Comparison of ENCODE assay signal across 8 cellular contexts in the genomic region with DNA sequence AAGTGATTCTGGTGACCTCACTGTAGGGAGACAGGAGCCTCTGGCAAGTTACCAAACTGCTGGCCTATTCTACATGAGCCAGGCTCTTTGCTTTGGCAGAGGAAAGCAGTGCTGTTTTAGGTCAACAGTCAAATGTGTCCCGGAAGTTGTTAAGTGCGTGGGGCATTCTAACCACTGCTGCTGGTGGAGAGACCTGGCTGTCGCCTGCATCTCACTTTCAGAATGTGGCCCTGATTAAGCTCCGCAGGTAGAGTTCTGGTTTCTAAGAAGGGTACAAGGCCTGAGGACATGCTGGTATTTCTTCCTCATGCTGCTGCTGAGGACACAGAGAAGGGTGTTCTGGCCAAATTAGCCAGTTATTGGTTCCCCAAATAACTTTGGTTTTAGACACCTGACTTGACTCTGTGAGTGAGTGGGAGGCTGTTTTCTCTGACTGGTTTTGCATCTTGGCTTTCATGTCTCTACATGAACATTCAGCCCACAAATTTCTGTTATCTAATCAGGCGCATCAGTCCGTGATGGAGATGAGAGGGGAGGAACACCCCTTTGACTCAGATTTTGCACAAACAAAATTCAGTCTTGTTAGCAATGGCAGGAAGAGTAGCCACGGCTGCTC.
DNase-seq lines count a peak whose midpoint lies in the region; ATAC-seq and TF ChIP-seq lines count a peak whose summit lies in the region.

No MANE protein-coding gene starts in this region.

- no peaks in the 10 kb centered on the region for H3K27me3 Mint-ChIP-seq in CD4-positive, alpha-beta T cell

- H3K4me3 Mint-ChIP-seq in CD4-positive, alpha-beta T cell, result peak overlapping the region; percentile 52

- intact Hi-C loops in CD4-positive, alpha-beta T cell (cut with DNase I, micrococcal nuclease), result loop anchor here in 1 of 2 experiments (2.0 kb wide), 1 partner anchor 157 kb away; no protein-coding TSS in a partner anchor
- intact Hi-C loops in thyroid gland (cut with DNase I), result no loop called here

- no peak for TF ChIP-seq EP300 in SK-N-SH (IDR thresholded peaks at IDR 0.05; ENCODE audit: borderline replicate concordance in 1 of 2, low read depth in 1 of 2, low read length in 1 of 2)

- H3K27ac Mint-ChIP-seq in CD4-positive, alpha-beta T cell, result peak overlapping the region; percentile 73

- ATAC-seq in CD4-positive, alpha-beta T cell (ENCODE audit: poor library complexity), result peak; percentile 61
- peak; percentile 83 for ATAC-seq in GM19025 (IDR thresholded peaks at IDR 0.05; ENCODE audit: low read depth, unreplicated experiment)
- ATAC-seq in HG03135 (IDR thresholded peaks at IDR 0.05; ENCODE audit: unreplicated experiment), result peak; percentile 90

- H3K9ac ChIP-seq in SK-N-SH, result no peak overlapping the region

- peak in 2 of 10 experiments; percentile 4 to 7 for DNase-seq in CD4-positive, alpha-beta T cell
- no peak for DNase-seq in SK-N-SH
- peak; percentile 67 for DNase-seq in right atrium auricular region (ENCODE audit: low spot score)
- peak; percentile 75 for DNase-seq in thyroid gland
- no peak for DNase-seq in A172 (ENCODE audit: low spot score)
- no peak for DNase-seq in NOMO-1 treated with dmso at 0.1 percent for 144 hours (lab: John Stamatoyannopoulos, UW; ENCODE audit: unreplicated experiment)

- H2AFZ ChIP-seq in SK-N-SH (ENCODE audit: low read depth), result no peak overlapping the region

- no peak for TF ChIP-seq POLR2A in thyroid gland (IDR thresholded peaks at IDR 0.05)

- H3K27ac ChIP-seq in CD4-positive, alpha-beta T cell (ENCODE audit: low read depth, low read length), result no peak overlapping the region
- H3K27ac ChIP-seq in SK-N-SH (ENCODE audit: low read depth in 2 of 2, low read length in 1 of 2), result no peak overlapping the region
- H3K27ac ChIP-seq in right atrium auricular region, result peak overlapping the region in 1 of 2 donors; percentile 18
- no peak overlapping the region for H3K27ac ChIP-seq in thyroid gland

- CTCF ChIA-PET in CD4-positive, alpha-beta T cell (lab: Charles Lee), result no interaction called here
- CTCF ChIA-PET in SK-N-SH (lab: Yijun Ruan, JAX), result no interaction called here

- no peak overlapping the region for H3K4me3 ChIP-seq in SK-N-SH (ENCODE audit: low read depth in 2 of 2, low read length in 1 of 2)
- H3K4me3 ChIP-seq in right atrium auricular region, result no peak overlapping the region
- no peak overlapping the region for H3K4me3 ChIP-seq in thyroid gland (replicated peaks in 1 of 3)

- H3K36me3 ChIP-seq in SK-N-SH (replicated peaks in 1 of 2; ENCODE audit: control insufficient read depth in 1 of 2, insufficient read depth in 2 of 2, low read length in 1 of 2) (no peaks in the 10 kb centered on the region), right atrium auricular region (no peaks in the 10 kb centered on the region), thyroid gland (no peaks in the 10 kb centered on the region)

- TF ChIP-seq RAD21 in SK-N-SH (IDR thresholded peaks at IDR 0.05; ENCODE audit: low read length), result no peak

- H3K4me1 ChIP-seq in SK-N-SH (ENCODE audit: control insufficient read depth in 1 of 2, insufficient read depth in 2 of 2, low read depth in 1 of 2, low read length in 1 of 2) (no peaks in the 10 kb centered on the region), right atrium auricular region (peaks cover 0 to 14% of the 10 kb centered on the region in 2 donors), thyroid gland (peaks cover 6 to 10% of the 10 kb centered on the region in 2 donors)

- no peaks in the 10 kb centered on the region for H3K9me3 Mint-ChIP-seq in CD4-positive, alpha-beta T cell

- H3K79me2 ChIP-seq in SK-N-SH (ENCODE audit: insufficient read depth), result no peaks in the 10 kb centered on the region

- no peaks in the 10 kb centered on the region for H3K36me3 Mint-ChIP-seq in CD4-positive, alpha-beta T cell (ENCODE audit: low read depth)

- H3K9me3 ChIP-seq in CD4-positive, alpha-beta T cell (ENCODE audit: control insufficient read depth, low read length), result peaks cover 1% of the 10 kb centered on the region
- H3K9me3 ChIP-seq in SK-N-SH (no peaks in the 10 kb centered on the region), right atrium auricular region (no peaks in the 10 kb centered on the region), thyroid gland (no peaks in the 10 kb centered on the region)

- POLR2A ChIA-PET in CD4-positive, alpha-beta T cell (lab: Charles Lee), result no interaction called here
- POLR2A ChIA-PET in SK-N-SH (lab: Yijun Ruan, JAX), result no interaction called here

- no peaks in the 10 kb centered on the region for H3K9me2 ChIP-seq in SK-N-SH

- 56% methylated on average over 7 of the region's 7 CpGs for WGBS in SK-N-SH (ENCODE audit: low lambda C conversion rate)
- WGBS in thyroid gland, 2 donors, result 52 to 57% methylated on average over 7 of the region's 7 CpGs

- no peak for TF ChIP-seq CTCF in CD4-positive, alpha-beta T cell (IDR thresholded peaks at IDR 0.05)
- TF ChIP-seq CTCF in SK-N-SH (IDR thresholded peaks at IDR 0.05) (no peak), right atrium auricular region (IDR thresholded peaks at IDR 0.05) (no peak), thyroid gland (IDR thresholded peaks at IDR 0.05) (no peak)

- H3K4me1 Mint-ChIP-seq in CD4-positive, alpha-beta T cell (ENCODE audit: low read depth), result peaks cover 9% of the 10 kb centered on the region

- H4K20me1 ChIP-seq in SK-N-SH (ENCODE audit: insufficient read depth), result no peaks in the 10 kb centered on the region

- no peaks in the 10 kb centered on the region for H3K27me3 ChIP-seq in CD4-positive, alpha-beta T cell (ENCODE audit: control insufficient read depth, insufficient read depth, low read length)
- H3K27me3 ChIP-seq in SK-N-SH (ENCODE audit: insufficient read depth), result no peaks in the 10 kb centered on the region
- H3K27me3 ChIP-seq in right atrium auricular region, result no peaks in the 10 kb centered on the region
- H3K27me3 ChIP-seq in thyroid gland, result no peaks in the 10 kb centered on the region

- no peaks in the 10 kb centered on the region for H3F3A ChIP-seq in SK-N-SH (replicated peaks; ENCODE audit: insufficient read depth)

- H3K4me2 ChIP-seq in SK-N-SH, result no peak overlapping the region

TF ChIP-seq in SK-N-SH, 30 proteins besides CTCF, POLR2A, EP300 and RAD21:
- TF ChIP-seq GABPA (IDR thresholded peaks at IDR 0.05; ENCODE audit: low read depth), result no peak
- 0 out of 2 replicates have a peak, but pooled peaks have one; percentile 10 for TF ChIP-seq TCF12 (IDR thresholded peaks at IDR 0.05)

Comparison
In these comparisons a context has a peak if more than half of its experiments do, and no peak if none do; other contexts are left out.
1. DNase-seq: peak in right atrium auricular region (single experiment) and thyroid gland (2 of 2); none in SK-N-SH (single experiment), A172 (single experiment) and NOMO-1 treated with dmso at 0.1 percent for 144 hours (single experiment).
2. Peak in every context shown above with its lines, with median percentiles within 50 percentile points of each other: ATAC-seq.